11 cellular contexts compared by ENCODE assay signal in the genomic region with DNA sequence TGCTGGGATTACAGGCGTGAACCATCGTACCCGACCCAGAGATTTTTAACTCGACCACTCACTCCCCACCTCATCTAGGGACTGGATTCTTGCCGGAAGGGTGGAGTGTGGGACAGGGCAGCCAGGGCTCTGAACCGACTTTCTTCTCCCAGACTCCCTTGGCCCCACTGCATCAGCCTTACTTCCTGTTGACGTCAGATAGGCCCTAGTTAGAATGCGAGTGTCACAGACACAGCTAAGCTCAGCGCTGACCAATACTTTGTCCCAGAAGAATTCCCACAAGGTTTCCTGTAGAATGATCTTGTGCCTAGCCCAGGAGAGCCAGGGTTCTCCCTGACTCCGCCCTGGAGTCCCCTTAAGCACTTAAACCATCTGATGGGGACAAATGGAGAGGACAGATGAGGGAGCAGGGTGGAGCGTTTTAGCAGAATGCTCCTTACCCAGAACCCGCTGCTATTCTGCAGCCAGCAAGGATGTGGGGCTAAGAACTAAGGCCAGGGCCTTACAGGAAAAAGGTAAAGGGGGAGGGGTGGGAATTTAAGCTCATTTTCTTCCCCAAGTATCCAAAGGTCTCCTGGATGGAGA. TPM values are rescaled to one million over a fixed set of nuclear protein-coding genes. Genes with fewer than 3 reads are reported as not detected.
DNase-seq lines count a peak whose midpoint lies in the region; FAIRE-seq and TF ChIP-seq lines count a peak whose summit lies in the region.
"Had no signal": no experiment of that assay in that cellular context is flagged by ENCODE, and none has a peak within 500 bp of the region (broad histone marks: within the 10 kb centered on the region; RNA-seq: fewer than 3 reads in every experiment).

No MANE protein-coding gene starts in this region.

- H2AFZ ChIP-seq in astrocyte (ENCODE audit: low read depth, low read length) (no peak overlapping the region), hepatocyte (no peak overlapping the region)

- H3K4me2 ChIP-seq in astrocyte (ENCODE audit: low read length) (peak overlapping the region; percentile 94), hepatocyte (peak overlapping the region; percentile 93)
- H3K4me2 ChIP-seq: KMS-11 had no signal

- H3K27me3 Mint-ChIP-seq in astrocyte (ENCODE audit: low read depth, unreplicated experiment) = no peaks in the 10 kb centered on the region

- H3K27ac ChIP-seq in astrocyte (ENCODE audit: low read depth, low read length) (peak overlapping the region; percentile 69), hepatocyte (no peak overlapping the region), stomach (peak overlapping the region; percentile 42 to 99 (median 96))
- H3K27ac ChIP-seq: KMS-11 had no signal

- TF ChIP-seq EP300 in stomach (IDR thresholded peaks at IDR 0.05) = no peak

- DNase-seq in LNCaP clone FGC (ENCODE audit: low read depth) (no peak), astrocyte (ENCODE audit: low read depth) (no peak), hepatocyte (ENCODE audit: low spot score) (no peak), stomach (no peak), COLO829 (ENCODE audit: low spot score) (no peak), midbrain (lab: John Stamatoyannopoulos, UW) (no peak), H54 (ENCODE audit: insufficient read length, low spot score) (no peak)
- DNase-seq in stimulated activated CD4-positive, alpha-beta T cell treated with anti-CD3 and anti-CD28 coated beads, Interleukin-2, amount 100 ng/mL, for 24 hours = no peak

- peaks cover 9% of the 10 kb centered on the region for H3K36me3 Mint-ChIP-seq in astrocyte (ENCODE audit: low read depth, unreplicated experiment)

- peak overlapping the region; percentile 89 for H3K4me3 ChIP-seq in LNCaP clone FGC (ENCODE audit: low read depth, low read length)
- H3K4me3 ChIP-seq in astrocyte (ENCODE audit: insufficient read depth, low read depth, low read length) = no peak overlapping the region
- H3K4me3 ChIP-seq in hepatocyte = no peak overlapping the region
- no peak overlapping the region for H3K4me3 ChIP-seq in stomach

- peaks cover 22% of the 10 kb centered on the region for H3K4me1 Mint-ChIP-seq in astrocyte (ENCODE audit: low read depth, unreplicated experiment)

- H3K36me3 ChIP-seq in astrocyte (ENCODE audit: insufficient read depth, low read length) (peaks cover 29% of the 10 kb centered on the region), hepatocyte (replicated peaks; ENCODE audit: insufficient read depth, low read depth) (no peaks in the 10 kb centered on the region), stomach (peaks cover 33 to 44% (median 36%) of the 10 kb centered on the region in 4 donors)

- H3K27ac Mint-ChIP-seq in astrocyte (ENCODE audit: unreplicated experiment) = peak overlapping the region; percentile 88

- TF ChIP-seq CTCF in LNCaP clone FGC (IDR thresholded peaks at IDR 0.05; ENCODE audit: control insufficient read depth, extremely low read depth, insufficient read depth) (no peak), astrocyte (IDR thresholded peaks at IDR 0.05; ENCODE audit: insufficient read depth, low read depth, low read length) (no peak), hepatocyte (IDR thresholded peaks at IDR 0.05; ENCODE audit: poor library complexity) (no peak), stomach (IDR thresholded peaks at IDR 0.05) (no peak)

- peak overlapping the region; percentile 68 for H3K4me3 Mint-ChIP-seq in astrocyte (ENCODE audit: unreplicated experiment)

- H3K79me2 ChIP-seq in astrocyte (ENCODE audit: insufficient read depth, low read length) = peaks cover 73% of the 10 kb centered on the region
- H3K79me2 ChIP-seq in hepatocyte = peaks cover 47% of the 10 kb centered on the region

- WGBS in hepatocyte (ENCODE audit: low lambda C conversion rate, missing lambda C conversion rate) = 88% methylated on average over 12 of the region's 12 CpGs
- 53 to 67% (median 61%) methylated on average over 8 to 12 of the region's 12 CpGs for WGBS in stomach, 5 donors

- peak overlapping the region; percentile 65 for H3K9ac ChIP-seq in astrocyte (ENCODE audit: low read length)
- H3K9ac ChIP-seq: KMS-11 had no signal

- H3K9me3 Mint-ChIP-seq in astrocyte (ENCODE audit: unreplicated experiment) = no peaks in the 10 kb centered on the region

- no peaks in the 10 kb centered on the region for H3K9me2 ChIP-seq in hepatocyte (replicated peaks; ENCODE audit: insufficient read depth)

- FAIRE-seq in astrocyte (lab: Jason Lieb, UNC) = no peak
- FAIRE-seq in H54 (lab: Jason Lieb, UNC) = no peak
- FAIRE-seq: frontal cortex, GM19239 had no signal

- peaks cover 66% of the 10 kb centered on the region for H4K20me1 ChIP-seq in astrocyte (ENCODE audit: insufficient read depth, low read length)
- H4K20me1 ChIP-seq in hepatocyte (ENCODE audit: insufficient read depth, poor library complexity, severe bottlenecking) = peaks cover 3% of the 10 kb centered on the region

- H3K4me1 ChIP-seq in astrocyte (ENCODE audit: insufficient read depth, low read length) = peaks cover 32% of the 10 kb centered on the region
- peaks cover 24% of the 10 kb centered on the region for H3K4me1 ChIP-seq in hepatocyte (ENCODE audit: insufficient read depth)
- peaks cover 45 to 67% (median 55%) of the 10 kb centered on the region in 4 donors for H3K4me1 ChIP-seq in stomach

- no peak for TF ChIP-seq POLR2A in stomach (IDR thresholded peaks at IDR 0.05)
- TF ChIP-seq POLR2A in H54 (IDR thresholded peaks at IDR 0.05; ENCODE audit: low read depth, low read length) = no peak

- H3K27me3 ChIP-seq in astrocyte (ENCODE audit: insufficient read depth, low read length) = no peaks in the 10 kb centered on the region
- H3K27me3 ChIP-seq in hepatocyte = no peaks in the 10 kb centered on the region
- H3K27me3 ChIP-seq in stomach = no peaks in the 10 kb centered on the region

- intact Hi-C loops in stomach (cut with DNase I; ENCODE audit: low total_unique reads) = no loop called here

- H3K9me3 ChIP-seq in astrocyte (ENCODE audit: insufficient read depth, low read depth, low read length) (no peaks in the 10 kb centered on the region), hepatocyte (ENCODE audit: low read depth) (no peaks in the 10 kb centered on the region), stomach (no peaks in the 10 kb centered on the region)

RNA-seq across cellular contexts. Expression of gene TUSC2, which starts 5.8 kb away (rescaled TPM):
- total RNA-seq in astrocyte (39.5 and 41.4 TPM in 2 replicates), hepatocyte (30.0 and 33.1 TPM in 2 replicates), stomach (10 to 100 TPM in 3 of 5 donors, 1 to 10 TPM in 1, not detected in 1; 2.3 to 63.4 (median 25.6) TPM)
- polyA plus RNA-seq in hepatocyte (45.6 and 59.0 TPM in 2 replicates), stomach (10 to 100 TPM; 40.3 to 48.1 (median 46.3) TPM)

RNA-seq across cellular contexts. Expression of gene RASSF1, which starts 6.8 kb away (rescaled TPM):
- total RNA-seq in astrocyte = 19.5 and 26.5 TPM in 2 replicates
- total RNA-seq in hepatocyte = 11.3 and 13.4 TPM in 2 replicates
- polyA plus RNA-seq in hepatocyte = 22.9 and 30.1 TPM in 2 replicates
- total RNA-seq in stomach = 10 to 100 TPM; 16.5 to 33.2 (median 22.6) TPM
- 10 to 100 TPM; 27.8 to 37.3 (median 29.6) TPM for polyA plus RNA-seq in stomach

RNA-seq across cellular contexts. Expression of gene HYAL2, which starts 11.3 kb away (rescaled TPM):
- 42.9 and 45.8 TPM in 2 replicates for total RNA-seq in astrocyte
- 79.0 and 125 TPM in 2 replicates for total RNA-seq in hepatocyte
- polyA plus RNA-seq in hepatocyte = 63.9 and 75.4 TPM in 2 replicates
- 10 to 100 TPM; 11.1 to 96.4 (median 26.8) TPM for total RNA-seq in stomach
- 10 to 100 TPM; 24.7 to 47.6 (median 30.4) TPM for polyA plus RNA-seq in stomach

RNA-seq across cellular contexts. Expression of gene ZMYND10, which starts 11.7 kb away (rescaled TPM):
- total RNA-seq in astrocyte = 0.39 and 0.55 TPM in 2 replicates
- total RNA-seq in hepatocyte = 0.20 and 0.44 TPM in 2 replicates
- polyA plus RNA-seq in hepatocyte = 0.18 and 0.77 TPM in 2 replicates
- 10 to 100 TPM in 1 of 5 donors, under 1 TPM in 3, not detected in 1; 0.87 to 61.4 (median 0.91) TPM for total RNA-seq in stomach
- 1 to 10 TPM in 2 of 3 donors, under 1 TPM in 1; 0.87 to 3.7 (median 1.2) TPM for polyA plus RNA-seq in stomach

RNA-seq across cellular contexts. Expression of gene NPRL2, which starts 16.7 kb away (rescaled TPM):
- total RNA-seq in astrocyte (15.7 and 20.3 TPM in 2 replicates), hepatocyte (22.3 and 23.5 TPM in 2 replicates), stomach (10 to 100 TPM in 3 of 5 donors, 1 to 10 TPM in 2; 4.5 to 75.0 (median 13.0) TPM)
- polyA plus RNA-seq in hepatocyte (27.0 and 34.6 TPM in 2 replicates), stomach (10 to 100 TPM; 20.8 to 27.6 (median 27.0) TPM)
